In genomic region chr13:46799139-46799538, GRCh38 we compare ENCODE assay signal across 27 cellular contexts. TPM values are rescaled to one million over a fixed set of nuclear protein-coding genes. Genes with fewer than 3 reads are reported as not detected.
DNase-seq lines count a peak whose midpoint lies in the region; ATAC-seq and TF ChIP-seq lines count a peak whose summit lies in the region.
"Had no signal": no experiment of that assay in that cellular context is flagged by ENCODE, and none has a peak within 500 bp of the region (broad histone marks: within the 10 kb centered on the region; RNA-seq: fewer than 3 reads in every experiment).

No MANE protein-coding gene starts in this region.

- DNase-seq in IMR-90 (no peak), NOMO-1 (lab: John Stamatoyannopoulos, UW; ENCODE audit: unreplicated experiment in 2 of 2) (peak; percentile 9 to 29), SIG-M5 treated with dmso at 0.1 percent for 504 hours (lab: John Stamatoyannopoulos, UW; ENCODE audit: unreplicated experiment) (peak; percentile 83), mesenchymal stem cell (no peak), cerebellum (ENCODE audit: low spot score) (no peak), smooth muscle cell (lab: John Stamatoyannopoulos, UW; ENCODE audit: unreplicated experiment) (no peak)
- DNase-seq: 8988T, ACHN, BE2C, Calu3, DMS153, DND-41, GOT3, HFFc6, Karpas-422, NCI-H1092, NCI-H1417 treated with DMSO at 0.1 percent for 48 hours, NCI-H1694 treated with DMSO at 0.1 percent for 48 hours, NCI-H2081 treated with DMSO at 0.1 percent for 48 hours, NCI-H2171, NCI-H226, NCI-H510A, NCI-H69, PC-9 had no signal

- H2BK12ac ChIP-seq in mesenchymal stem cell (ENCODE audit: low read length in 2 of 2): no peak overlapping the region

- H2BK15ac ChIP-seq in IMR-90 (ENCODE audit: low read depth, low read length) (no peak overlapping the region), mesenchymal stem cell (ENCODE audit: low read depth, poor library complexity, severe bottlenecking) (no peak overlapping the region)

- H2AFZ ChIP-seq in IMR-90 (replicated peaks; ENCODE audit: low read length, poor library complexity): no peak overlapping the region
- H2AFZ ChIP-seq in mesenchymal stem cell (ENCODE audit: low read depth, low read length): no peak overlapping the region
- no peak overlapping the region for H2AFZ ChIP-seq in smooth muscle cell (ENCODE audit: low read depth)
- H2AFZ ChIP-seq: PC-9 had no signal

- in situ Hi-C loops in IMR-90 (cut with MboI; ENCODE audit: low sequenced_read_pairs): no loop called here

- no peak overlapping the region for H4K8ac ChIP-seq in IMR-90 (ENCODE audit: low read depth in 2 of 2, low read length in 2 of 2)
- no peak overlapping the region for H4K8ac ChIP-seq in mesenchymal stem cell (ENCODE audit: low read length)

- no peak overlapping the region for H3K4me2 ChIP-seq in IMR-90 (ENCODE audit: low read depth, low read length)
- no peak overlapping the region for H3K4me2 ChIP-seq in mesenchymal stem cell (ENCODE audit: low read length, poor library complexity, severe bottlenecking)
- no peak overlapping the region for H3K4me2 ChIP-seq in smooth muscle cell
- H3K4me2 ChIP-seq: PC-9 had no signal

- H3K9me3 ChIP-seq in IMR-90 (ENCODE audit: control insufficient read depth, insufficient read depth, low read length) (no peaks in the 10 kb centered on the region), mesenchymal stem cell (ENCODE audit: control insufficient read depth, low read length) (no peaks in the 10 kb centered on the region), smooth muscle cell (replicated peaks; ENCODE audit: low read depth) (no peaks in the 10 kb centered on the region)
- H3K9me3 ChIP-seq: BE2C, HAP-1 had no signal

- no peaks in the 10 kb centered on the region for H3K27me3 ChIP-seq in IMR-90 (ENCODE audit: control insufficient read depth, insufficient read depth, low read length)
- no peaks in the 10 kb centered on the region for H3K27me3 ChIP-seq in mesenchymal stem cell (ENCODE audit: control insufficient read depth in 1 of 2, insufficient read depth in 1 of 2, low read length in 2 of 2)
- no peaks in the 10 kb centered on the region for H3K27me3 ChIP-seq in smooth muscle cell (ENCODE audit: low read depth)
- H3K27me3 ChIP-seq: BE2C had no signal

- peaks cover 25% of the 10 kb centered on the region for H3K79me2 ChIP-seq in smooth muscle cell (ENCODE audit: low read depth)

- 0 out of 2 replicates have a peak overlapping the region, but pooled peaks have one; percentile 8 for H3K14ac ChIP-seq in IMR-90 (replicated peaks; ENCODE audit: low read depth, low read length)
- H3K14ac ChIP-seq in mesenchymal stem cell (ENCODE audit: low read length in 2 of 2): no peak overlapping the region

- H2AK9ac ChIP-seq in IMR-90 (replicated peaks; ENCODE audit: low read depth, low read length, poor library complexity): no peak overlapping the region

- TF ChIP-seq CTCF in IMR-90 (conservative IDR thresholded peaks at IDR 0.05; ENCODE audit: low read depth, low read length) (no peak), smooth muscle cell (IDR thresholded peaks at IDR 0.05; ENCODE audit: borderline replicate concordance, insufficient read depth, poor library complexity, severe bottlenecking) (no peak)

- H2BK120ac ChIP-seq in IMR-90 (ENCODE audit: low read depth, low read length): 0 out of 2 replicates have a peak overlapping the region, but pooled peaks have one; percentile 22
- H2BK120ac ChIP-seq in mesenchymal stem cell (ENCODE audit: low read depth, low read length): no peak overlapping the region

- TF ChIP-seq POLR2A in IMR-90 (IDR thresholded peaks at IDR 0.05; ENCODE audit: low read depth, low read length): no peak

- H2BK5ac ChIP-seq in IMR-90 (ENCODE audit: low read depth, low read length, poor library complexity, severe bottlenecking): no peak overlapping the region
- no peak overlapping the region for H2BK5ac ChIP-seq in mesenchymal stem cell (ENCODE audit: low read depth, low read length, poor library complexity, severe bottlenecking)

- no peak for ATAC-seq in IMR-90 (ENCODE audit: low read depth)
- no peak for ATAC-seq in HG02642 (IDR thresholded peaks at IDR 0.05; ENCODE audit: poor library complexity, unreplicated experiment)
- ATAC-seq: Right ventricle myocardium inferior had no signal

- BruUV-seq in IMR-90 (replicated peaks; lab: Mats Ljungman, UMichigan): no TSS peak

- H3K23ac ChIP-seq in IMR-90 (ENCODE audit: low read depth, low read length) (no peak overlapping the region), mesenchymal stem cell (ENCODE audit: low read length in 2 of 2) (no peak overlapping the region)

- H3K4ac ChIP-seq in IMR-90 (ENCODE audit: low read depth, low read length): no peak overlapping the region
- no peak overlapping the region for H3K4ac ChIP-seq in mesenchymal stem cell (ENCODE audit: low read depth in 1 of 2, low read length in 2 of 2)

- WGBS in IMR-90 (ENCODE audit: extremely low coverage in 2 of 2, insufficient read length in 1 of 2), 2 experiments: 90% methylated on average over 2 of the region's 4 CpGs; no CpG with 5 or more reads in 1 of the 2 experiments
- WGBS in mesenchymal stem cell: 85% methylated on average over 2 of the region's 4 CpGs
- WGBS in smooth muscle cell (ENCODE audit: low lambda C conversion rate): 88% methylated on average over 4 of the region's 4 CpGs

- H3F3A ChIP-seq in smooth muscle cell (ENCODE audit: low read depth): peaks cover 4% of the 10 kb centered on the region

- H4K5ac ChIP-seq in IMR-90 (ENCODE audit: low read depth, low read length): no peak overlapping the region

- no peak overlapping the region for H3K18ac ChIP-seq in IMR-90 (ENCODE audit: low read depth, low read length)
- no peak overlapping the region for H3K18ac ChIP-seq in mesenchymal stem cell (ENCODE audit: low read depth in 1 of 2, low read length in 2 of 2)

- no peak for TF ChIP-seq RAD21 in IMR-90 (IDR thresholded peaks at IDR 0.05; ENCODE audit: low read length)

- no peak overlapping the region for H3K9ac ChIP-seq in IMR-90 (ENCODE audit: low read depth, low read length)
- H3K9ac ChIP-seq in mesenchymal stem cell (ENCODE audit: low read length): no peak overlapping the region
- H3K9ac ChIP-seq in smooth muscle cell (ENCODE audit: low read depth): no peak overlapping the region

- H3K27ac ChIP-seq in IMR-90 (ENCODE audit: insufficient read depth, low read length) (no peak overlapping the region), mesenchymal stem cell (ENCODE audit: low read length, poor library complexity, severe bottlenecking) (no peak overlapping the region), smooth muscle cell (ENCODE audit: low read depth) (no peak overlapping the region)
- H3K27ac ChIP-seq: PC-9 had no signal

- dilution Hi-C loops in IMR-90 (cut with HindIII; ENCODE audit: low sequenced_read_pairs, unreplicated experiment): no loop called here

- H3K36me3 ChIP-seq in IMR-90 (ENCODE audit: control insufficient read depth, insufficient read depth, low read length): peaks cover 1% of the 10 kb centered on the region; the same call in 1 of the 2 replicates
- peaks cover 0 to 8% of the 10 kb centered on the region in 2 experiments for H3K36me3 ChIP-seq in mesenchymal stem cell (ENCODE audit: control insufficient read depth in 1 of 2, insufficient read depth in 2 of 2, low read depth in 1 of 2, low read length in 2 of 2)
- no peaks in the 10 kb centered on the region for H3K36me3 ChIP-seq in smooth muscle cell (ENCODE audit: low read depth)
- H3K36me3 ChIP-seq: BE2C, HAP-1 had no signal

- POLR2A ChIA-PET in IMR-90 (lab: Charles Lee; ENCODE audit: unreplicated experiment): no interaction called here

- H2BK20ac ChIP-seq in IMR-90 (ENCODE audit: low read depth, low read length): no peak overlapping the region

- peak overlapping the region; percentile 61 for H2AK5ac ChIP-seq in IMR-90 (ENCODE audit: low read depth, low read length)
- peak overlapping the region; percentile 89 for H2AK5ac ChIP-seq in mesenchymal stem cell (ENCODE audit: low read length, severe bottlenecking)

- H3K4me3 ChIP-seq in IMR-90 (ENCODE audit: insufficient read depth, low read depth, low read length): no peak overlapping the region
- no peak overlapping the region for H3K4me3 ChIP-seq in mesenchymal stem cell (ENCODE audit: insufficient read depth in 1 of 2, low read depth in 1 of 2, low read length in 2 of 2)
- no peak overlapping the region for H3K4me3 ChIP-seq in smooth muscle cell
- H3K4me3 ChIP-seq: HAP-1, PC-9 had no signal

- intact Hi-C loops in IMR-90 (cut with micrococcal nuclease): no loop called here

- no peak overlapping the region for H3K56ac ChIP-seq in IMR-90 (ENCODE audit: extremely low read depth, insufficient read depth, low read length)

- CTCF ChIA-PET in IMR-90 (lab: Yijun Ruan, JAX): interaction anchor here (1.4 kb wide), 1 partner anchor 33 kb away, joined by 3 read pairs; no protein-coding TSS in a partner anchor

- H3K4me1 ChIP-seq in IMR-90 (ENCODE audit: control insufficient read depth, insufficient read depth, low read length): peaks cover 11% of the 10 kb centered on the region
- H3K4me1 ChIP-seq in mesenchymal stem cell (ENCODE audit: control insufficient read depth, insufficient read depth, low read depth, low read length): peaks cover 14% of the 10 kb centered on the region
- peaks cover 25% of the 10 kb centered on the region for H3K4me1 ChIP-seq in smooth muscle cell (ENCODE audit: low read depth)

- H4K20me1 ChIP-seq in IMR-90 (ENCODE audit: insufficient read depth, low read length) (no peaks in the 10 kb centered on the region; the same call in 1 of the 2 replicates), smooth muscle cell (ENCODE audit: low read depth) (no peaks in the 10 kb centered on the region)

- H3K79me1 ChIP-seq in IMR-90 (ENCODE audit: low read depth in 1 of 2, low read length in 2 of 2) (peaks cover 26 to 28% of the 10 kb centered on the region in 2 experiments), mesenchymal stem cell (replicated peaks; ENCODE audit: low read length, poor library complexity, severe bottlenecking) (peaks cover 4% of the 10 kb centered on the region)

- H3K9me1 ChIP-seq in IMR-90 (ENCODE audit: insufficient read depth, low read length): peaks cover 13% of the 10 kb centered on the region; the same call in 1 of the 2 replicates

- H4K91ac ChIP-seq in IMR-90 (ENCODE audit: insufficient read depth, low read depth, low read length) (peak overlapping the region; percentile 23; the same call in 1 of the 2 replicates), mesenchymal stem cell (ENCODE audit: low read length) (no peak overlapping the region)

TF ChIP-seq in IMR-90, 13 proteins besides CTCF, POLR2A, EP300 and RAD21 (continues in another document):
- TF ChIP-seq NFE2L2 (IDR thresholded peaks at IDR 0.05; ENCODE audit: low read depth, low read length): no peak

RNA-seq across cellular contexts. Expression of gene ESD, which starts 2.2 kb away (rescaled TPM):
- total RNA-seq in IMR-90 (2012; rRNA removed): 108 and 135 TPM in 2 replicates
- 80.9 and 90.4 TPM in 2 replicates for polyA plus RNA-seq in IMR-90 (2012; rRNA removed)
- polyA plus RNA-seq in IMR-90 (2012; cell fraction: cytosol; rRNA removed): 23.2 and 34.5 TPM in 2 replicates
- 5.5 and 56.5 TPM in 2 replicates for polyA plus RNA-seq in IMR-90 (2012; cell fraction: nucleus; rRNA removed; ENCODE audit: low replicate concordance)
- 117 TPM for polyA plus RNA-seq in mesenchymal stem cell (2013, experiment 1 of 2)
- polyA plus RNA-seq in mesenchymal stem cell (2013, experiment 2 of 2): 121 TPM
- 89.8 TPM for total RNA-seq in cerebellum
- total RNA-seq in smooth muscle cell: 133 and 147 TPM in 2 replicates
- polyA plus RNA-seq in smooth muscle cell: 142 and 146 TPM in 2 replicates

Comparison
In these comparisons a context has a peak if more than half of its experiments do, and no peak if none do; other contexts are left out.
1. DNase-seq: peak in NOMO-1 (2 of 2) and SIG-M5 treated with dmso at 0.1 percent for 504 hours (single experiment); none in IMR-90 (single experiment), mesenchymal stem cell (single experiment), cerebellum (single experiment) and smooth muscle cell (single experiment).